34 cellular contexts compared by ENCODE assay signal in genomic region chr13:104111031-104111430, GRCh38.
"Had no signal": no experiment of that assay in that cellular context is flagged by ENCODE, and none has a peak within 500 bp of the region (broad histone marks: within the 10 kb centered on the region; RNA-seq: fewer than 3 reads in every experiment).

No MANE protein-coding gene starts in this region.

- H3K27ac Mint-ChIP-seq: activated B cell treated with CpG ODN at 0.5 μM for 24 hours; activated CD4-positive, alpha-beta memory T cell treated with anti-CD3 and anti-CD28 coated beads for 36 hours; activated naive CD4-positive, alpha-beta T cell treated with anti-CD3 and anti-CD28 coated beads for 36 hours; activated naive CD4-positive, alpha-beta T cell treated with anti-CD3 and anti-CD28 coated beads, Interleukin-2, amount 50 U/mL, for 72 hours; activated T-helper 1 cell treated with anti-CD3 and anti-CD28 coated beads, Interleukin-12 subunit alpha, Interleukin-12 subunit beta, Interleukin-2, Interleukin-4 antibody, amounts not matched to agents 30 ng/mL and 10 ng/mL and 1 ng/mL, durations not matched to agents 14 hours and 24 hours and 36 hours; T-helper 1 cell treated with Interleukin-12 subunit alpha and Interleukin-12 subunit beta and Interleukin-4 antibody, amounts not matched to agents 30 μg/mL and 1 μg/mL, for 36 hours; T-helper 2 cell treated with Interferon-gamma antibody and Interleukin-4, amounts not matched to agents 5 μg/mL and 100 μg/mL, for 36 hours had no signal

- H3K27me3 Mint-ChIP-seq: activated B cell treated with CpG ODN at 0.5 μM for 24 hours; activated CD4-positive, alpha-beta memory T cell treated with anti-CD3 and anti-CD28 coated beads for 36 hours had no signal

- H3K4me1 Mint-ChIP-seq: activated B cell treated with CpG ODN at 0.5 μM for 24 hours had no signal

- DNase-seq: activated B cell treated with CpG ODN at 0.5 μM for 24 hours; activated CD4-positive, alpha-beta memory T cell treated with anti-CD3 and anti-CD28 coated beads for 36 hours; activated CD4-positive, alpha-beta T cell treated with anti-CD3 and anti-CD28 coated beads for 4 hours; activated CD4-positive, alpha-beta T cell treated with anti-CD3 and anti-CD28 coated beads, Interleukin-2, amount 50 U/mL, for 1 hour; activated CD4-positive, CD25-positive, alpha-beta regulatory T cell treated with anti-CD3 and anti-CD28 coated beads, Interleukin-2, amount 50 U/mL, for 72 hours; activated CD8-positive, alpha-beta memory T cell treated with anti-CD3 and anti-CD28 coated beads, Interleukin-2, amount 50 U/mL, for 4 hours; activated gamma-delta T cell treated with Interleukin-2 at 50 U/mL for 16 hours; activated naive CD4-positive, alpha-beta T cell treated with anti-CD3 and anti-CD28 coated beads for 36 hours; activated T-cell treated with anti-CD3 and anti-CD28 coated beads for 4 hours; activated T-cell treated with anti-CD3 and anti-CD28 coated beads, Interleukin-2, amount 50 U/mL, for 4 hours; adrenal gland; body of pancreas; Kasumi-1; KG1; MG63; NCI-H1048; NCI-H1436 treated with DMSO at 0.1 percent for 48 hours; NCI-H1694 treated with DMSO at 0.1 percent for 48 hours; NCI-H2029; NCI-H345; NCI-H526; NCI-H748 treated with DMSO at 0.1 percent for 48 hours; NK-92 treated with Interleukin-12 subunit alpha and Interleukin-12 subunit beta, amount 100 ng/mL, for 24 hours; PC-3; Peyer's patch; RPMI8226; SHP77 treated with DMSO at 0.1 percent for 48 hours; SK-N-SH had no signal

- H3K4me3 ChIP-seq: adrenal gland, body of pancreas, breast epithelium, MG63, Peyer's patch, SJSA1 had no signal

- H3K36me3 Mint-ChIP-seq: activated CD4-positive, alpha-beta memory T cell treated with anti-CD3 and anti-CD28 coated beads for 36 hours; activated naive CD4-positive, alpha-beta T cell treated with anti-CD3 and anti-CD28 coated beads, Interleukin-2, amount 50 U/mL, for 72 hours had no signal

- H3K4me3 Mint-ChIP-seq: activated B cell treated with CpG ODN at 0.5 μM for 24 hours; activated CD4-positive, alpha-beta memory T cell treated with anti-CD3 and anti-CD28 coated beads for 36 hours; activated naive CD4-positive, alpha-beta T cell treated with anti-CD3 and anti-CD28 coated beads for 36 hours; activated T-cell treated with anti-CD3 and anti-CD28 coated beads, Interleukin-2, amount 50 U/mL, for 4 hours; activated T-helper 1 cell treated with anti-CD3 and anti-CD28 coated beads, Interleukin-12 subunit alpha, Interleukin-12 subunit beta, Interleukin-2, Interleukin-4 antibody, amounts not matched to agents 30 ng/mL and 10 ng/mL and 1 ng/mL, durations not matched to agents 14 hours and 24 hours and 36 hours; T-helper 1 cell treated with Interleukin-12 subunit alpha and Interleukin-12 subunit beta and Interleukin-4 antibody, amounts not matched to agents 30 μg/mL and 1 μg/mL, for 36 hours; T-helper 2 cell treated with Interferon-gamma antibody and Interleukin-4, amounts not matched to agents 5 μg/mL and 100 μg/mL, for 36 hours had no signal
